ENCODE assay signal across 28 cellular contexts in the genomic region with DNA sequence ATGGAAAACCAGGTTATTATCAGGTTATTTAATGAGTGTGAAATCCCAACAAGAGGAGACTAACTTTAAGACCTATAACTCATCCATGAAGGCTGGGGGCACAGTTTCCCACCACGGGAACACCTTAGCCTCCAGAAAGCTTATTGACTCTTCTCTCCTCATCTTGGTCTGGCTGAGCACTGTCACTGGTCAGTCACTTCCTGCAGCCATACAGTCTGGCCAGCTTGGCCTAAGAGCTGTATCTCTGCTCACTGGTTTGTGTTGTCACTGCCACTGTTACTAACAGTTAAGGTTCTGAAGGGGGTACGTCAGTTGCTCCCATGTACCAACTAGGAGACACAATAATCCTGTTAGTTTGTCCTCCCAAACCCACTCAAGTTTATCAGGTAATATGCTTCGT. TPM values are rescaled to one million over a fixed set of nuclear protein-coding genes. Genes with fewer than 3 reads are reported as not detected.
"Had no signal": no experiment of that assay in that cellular context is flagged by ENCODE, and none has a peak within 500 bp of the region (broad histone marks: within the 10 kb centered on the region; RNA-seq: fewer than 3 reads in every experiment).

No MANE protein-coding gene starts in this region.

- H3K36me3 ChIP-seq: breast epithelium, cardiac muscle cell, colonic mucosa had no signal

- ATAC-seq: activated CD4-positive, alpha-beta T cell treated with anti-CD3 and anti-CD28 coated beads for 36 hours; activated naive CD4-positive, alpha-beta T cell treated with anti-CD3 and anti-CD28 coated beads, Interleukin-2, amount 50 U/mL, for 72 hours; activated T-cell treated with anti-CD3 and anti-CD28 coated beads, Interleukin-2, amount 50 U/mL, for 72 hours; esophagus mucosa had no signal

- H3K4me1 ChIP-seq: ascending aorta, breast epithelium, colonic mucosa had no signal

- H3K27ac ChIP-seq: ascending aorta, breast epithelium, cardiac muscle cell, colonic mucosa had no signal

- DNase-seq: activated CD4-positive, alpha-beta memory T cell treated with anti-CD3 and anti-CD28 coated beads, Interleukin-2, amount 10 ng/mL, durations not matched to agents 7 days and 5 days; activated CD4-positive, alpha-beta T cell treated with anti-CD3 and anti-CD28 coated beads for 36 hours; activated CD4-positive, alpha-beta T cell treated with anti-CD3 and anti-CD28 coated beads, Interleukin-2, amount 10 ng/mL, durations not matched to agents 24 days and 14 days; activated CD4-positive, alpha-beta T cell treated with anti-CD3 and anti-CD28 coated beads, Interleukin-2, amount 50 U/mL, for 4 hours; activated CD4-positive, CD25-positive, alpha-beta regulatory T cell; activated CD4-positive, CD25-positive, alpha-beta regulatory T cell treated with anti-CD3 and anti-CD28 coated beads, Interleukin-2, amount 50 U/mL, for 72 hours; activated CD8-positive, alpha-beta memory T cell treated with anti-CD3 and anti-CD28 coated beads, Interleukin-2, amount 50 U/mL, for 48 hours; activated gamma-delta T cell; activated naive CD4-positive, alpha-beta T cell; activated naive CD4-positive, alpha-beta T cell treated with anti-CD3 and anti-CD28 coated beads, Interleukin-2, amount 10 ng/mL, durations not matched to agents 7 days and 5 days; activated naive CD8-positive, alpha-beta T cell treated with anti-CD3 and anti-CD28 coated beads, Interleukin-2, amount 10 ng/mL, durations not matched to agents 7 days and 5 days; activated T-cell treated with anti-CD3 and anti-CD28 coated beads for 4 hours; activated T-cell treated with anti-CD3 and anti-CD28 coated beads, Interleukin-2, amount 50 U/mL, for 24 hours; activated T-cell treated with anti-CD3 and anti-CD28 coated beads, Interleukin-2, amount 50 U/mL, for 72 hours; central memory CD4-positive, alpha-beta T cell; cerebellar nuclear complex; colonic mucosa; effector memory CD4-positive, alpha-beta T cell; endodermal cell; foreskin fibroblast; head of caudate nucleus; hippocampal formation had no signal

- H3K9me3 ChIP-seq: ascending aorta, breast epithelium, colonic mucosa had no signal

- H3K27me3 ChIP-seq: ascending aorta, breast epithelium, colonic mucosa had no signal

- FAIRE-seq: frontal cortex had no signal

- H3K4me3 ChIP-seq: ascending aorta, breast epithelium, cardiac muscle cell, colonic mucosa had no signal

RNA-seq across cellular contexts. Expression of gene DDAH1, which starts 16.7 kb away (rescaled TPM):
- total RNA-seq: activated CD4-positive, alpha-beta memory T cell treated with anti-CD3 and anti-CD28 coated beads, Interleukin-2, amount 10 ng/mL, durations not matched to agents 7 days and 5 days; activated CD4-positive, alpha-beta T cell treated with anti-CD3 and anti-CD28 coated beads, Interleukin-2, amount 10 ng/mL, durations not matched to agents 24 days and 14 days; activated naive CD4-positive, alpha-beta T cell treated with anti-CD3 and anti-CD28 coated beads, Interleukin-2, amount 50 U/mL, for 72 hours; activated naive CD8-positive, alpha-beta T cell treated with anti-CD3 and anti-CD28 coated beads, Interleukin-2, amount 10 ng/mL, durations not matched to agents 7 days and 5 days had no signal
